ENCODE assay signal across 15 cellular contexts in the genomic region with DNA sequence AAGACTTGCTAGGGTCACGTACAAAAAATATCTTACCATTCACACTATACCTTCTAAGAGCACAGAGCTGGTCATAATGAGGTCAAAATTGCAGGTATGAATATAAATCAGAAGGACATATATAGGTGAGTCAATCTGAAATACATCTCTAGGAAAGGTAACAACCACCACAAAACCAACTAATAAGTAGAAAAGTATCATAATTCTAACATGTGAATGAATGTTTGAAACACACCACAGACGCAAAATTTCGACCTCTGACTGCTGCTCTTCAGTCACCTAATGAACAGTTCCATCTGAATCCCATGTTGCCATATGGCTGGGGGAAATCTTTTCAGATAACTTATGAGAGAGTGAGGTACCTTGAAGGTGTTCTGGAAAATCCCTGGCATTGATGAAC. TPM values are rescaled to one million over a fixed set of nuclear protein-coding genes. Genes with fewer than 3 reads are reported as not detected.
DNase-seq lines count a peak whose midpoint lies in the region; ATAC-seq and TF ChIP-seq lines count a peak whose summit lies in the region.
"Had no signal": no experiment of that assay in that cellular context is flagged by ENCODE, and none has a peak within 500 bp of the region (broad histone marks: within the 10 kb centered on the region; RNA-seq: fewer than 3 reads in every experiment).

No MANE protein-coding gene starts in this region.

- H2BK12ac ChIP-seq in H9 (ENCODE audit: insufficient read length, low read depth, low read length): no peak overlapping the region

- no peaks in the 10 kb centered on the region for H3K9me3 Mint-ChIP-seq in activated CD8-positive, alpha-beta memory T cell treated with anti-CD3 and anti-CD28 coated beads, Interleukin-2, amount 10 ng/mL, durations not matched to agents 7 days and 5 days (ENCODE audit: low read depth)
- no peaks in the 10 kb centered on the region for H3K9me3 Mint-ChIP-seq in stimulated activated memory B cell treated with anti-CD40 and anti-IgM and Interleukin-4, amounts not matched to agents 10 μg/mL and 1 μg/mL and 100 μg/mL, for 72 hours
- H3K9me3 Mint-ChIP-seq in H9: no peaks in the 10 kb centered on the region

- H3K4ac ChIP-seq in H9 (ENCODE audit: low read depth, low read length): no peak overlapping the region

- no peak overlapping the region for H3K14ac ChIP-seq in H9 (ENCODE audit: insufficient read depth, low read length)

- peak; percentile 45 for ATAC-seq in activated CD8-positive, alpha-beta memory T cell treated with anti-CD3 and anti-CD28 coated beads, Interleukin-2, amount 10 ng/mL, durations not matched to agents 7 days and 5 days
- ATAC-seq in GM21786 (IDR thresholded peaks at IDR 0.05; ENCODE audit: unreplicated experiment) (peak; percentile 19), HG03565 (IDR thresholded peaks at IDR 0.05; ENCODE audit: unreplicated experiment) (peak; percentile 35)
- ATAC-seq in stimulated activated memory B cell treated with anti-CD40 and anti-IgM and Interleukin-4, amounts not matched to agents 10 μg/mL and 1 μg/mL and 100 μg/mL, for 72 hours: no peak

- peak overlapping the region; percentile 70 for H3K27ac Mint-ChIP-seq in activated CD8-positive, alpha-beta memory T cell treated with anti-CD3 and anti-CD28 coated beads, Interleukin-2, amount 10 ng/mL, durations not matched to agents 7 days and 5 days
- peak overlapping the region; percentile 93 for H3K27ac Mint-ChIP-seq in stimulated activated memory B cell treated with anti-CD40 and anti-IgM and Interleukin-4, amounts not matched to agents 10 μg/mL and 1 μg/mL and 100 μg/mL, for 72 hours
- H3K27ac Mint-ChIP-seq in H9: no peak overlapping the region

- H3K23me2 ChIP-seq in H9 (ENCODE audit: insufficient read length, low read depth, low read length, poor library complexity, severe bottlenecking): no peaks in the 10 kb centered on the region

- H2AFZ ChIP-seq in H9 (ENCODE audit: low read length): no peak overlapping the region

- DNase-seq in activated CD8-positive, alpha-beta memory T cell treated with anti-CD3 and anti-CD28 coated beads, Interleukin-2, amount 10 ng/mL, durations not matched to agents 7 days and 5 days: no peak
- no peak for DNase-seq in activated CD8-positive, alpha-beta memory T cell treated with anti-CD3 and anti-CD28 coated beads, Interleukin-2, amount 50 U/mL, for 48 hours
- DNase-seq in NCI-H187 (lab: John Stamatoyannopoulos, UW) (no peak), dermis blood vessel endothelial cell (no peak), H9 (no peak)
- DNase-seq: ACHN; hippocampal formation; IMR-90; NCI-H1694; stimulated activated CD4-positive, alpha-beta T cell treated with anti-CD3 and anti-CD28 coated beads, Interleukin-2, amount 100 ng/mL, for 48 hours; SW 1271 had no signal

- no peak overlapping the region for H2BK20ac ChIP-seq in H9 (ENCODE audit: low read depth, low read length, poor library complexity, severe bottlenecking)

- no peak overlapping the region for H3K27ac ChIP-seq in H9 (ENCODE audit: insufficient read length, low read depth, low read length)
- H3K27ac ChIP-seq: epithelial cell of prostate had no signal

- no peak overlapping the region for H3K56ac ChIP-seq in H9 (ENCODE audit: insufficient read length, low read depth, low read length)

- no peak overlapping the region for H3T11ph ChIP-seq in H9 (ENCODE audit: low read length)

- no CpG with 5 or more reads among the region's 3 CpGs for WGBS in H9 (ENCODE audit: extremely low coverage, insufficient read length, low lambda C conversion rate)

- H2BK15ac ChIP-seq in H9 (ENCODE audit: low read depth, low read length): no peak overlapping the region

- no peak overlapping the region for H3K23ac ChIP-seq in H9 (ENCODE audit: insufficient read length, low read depth, low read length)

- peaks cover 57% of the 10 kb centered on the region for H3K36me3 Mint-ChIP-seq in activated CD8-positive, alpha-beta memory T cell treated with anti-CD3 and anti-CD28 coated beads, Interleukin-2, amount 10 ng/mL, durations not matched to agents 7 days and 5 days
- H3K36me3 Mint-ChIP-seq in stimulated activated memory B cell treated with anti-CD40 and anti-IgM and Interleukin-4, amounts not matched to agents 10 μg/mL and 1 μg/mL and 100 μg/mL, for 72 hours: peaks cover 54% of the 10 kb centered on the region
- no peaks in the 10 kb centered on the region for H3K36me3 Mint-ChIP-seq in H9 (ENCODE audit: insufficient read depth in 1 of 3, low read depth in 3 of 3)

- CTCF ChIA-PET in activated CD8-positive, alpha-beta memory T cell treated with anti-CD3 and anti-CD28 coated beads, Interleukin-2, amount 10 ng/mL, durations not matched to agents 7 days and 5 days (lab: Charles Lee): no interaction called here

- H4K91ac ChIP-seq in H9 (ENCODE audit: insufficient read length, low read depth, low read length): no peak overlapping the region

- no peaks in the 10 kb centered on the region for H3K27me3 ChIP-seq in H9 (ENCODE audit: insufficient read depth, low read length)

- H3K27me3 Mint-ChIP-seq in activated CD8-positive, alpha-beta memory T cell treated with anti-CD3 and anti-CD28 coated beads, Interleukin-2, amount 10 ng/mL, durations not matched to agents 7 days and 5 days: no peaks in the 10 kb centered on the region
- no peaks in the 10 kb centered on the region for H3K27me3 Mint-ChIP-seq in stimulated activated memory B cell treated with anti-CD40 and anti-IgM and Interleukin-4, amounts not matched to agents 10 μg/mL and 1 μg/mL and 100 μg/mL, for 72 hours
- H3K27me3 Mint-ChIP-seq in H9 (ENCODE audit: low read depth): no peaks in the 10 kb centered on the region

- H4K5ac ChIP-seq in H9 (ENCODE audit: insufficient read length, low read depth, low read length): no peak overlapping the region

- H2BK5ac ChIP-seq in H9 (ENCODE audit: insufficient read length, low read length): no peak overlapping the region

- H3K4me3 Mint-ChIP-seq in activated CD8-positive, alpha-beta memory T cell treated with anti-CD3 and anti-CD28 coated beads, Interleukin-2, amount 10 ng/mL, durations not matched to agents 7 days and 5 days: no peak overlapping the region
- no peak overlapping the region for H3K4me3 Mint-ChIP-seq in stimulated activated memory B cell treated with anti-CD40 and anti-IgM and Interleukin-4, amounts not matched to agents 10 μg/mL and 1 μg/mL and 100 μg/mL, for 72 hours
- no peak overlapping the region for H3K4me3 Mint-ChIP-seq in H9

- H3K4me2 ChIP-seq in H9 (ENCODE audit: insufficient read depth, insufficient read length, low read length): no peak overlapping the region

- H3K4me1 ChIP-seq in H9 (ENCODE audit: insufficient read depth, low read length): no peaks in the 10 kb centered on the region; the same call in 1 of the 2 replicates

- no peak for TF ChIP-seq CTCF in H9 (conservative IDR thresholded peaks at IDR 0.05)

- no peaks in the 10 kb centered on the region for H3K79me1 ChIP-seq in H9 (ENCODE audit: insufficient read depth, low read depth, low read length, poor library complexity, severe bottlenecking)

- H3K9ac ChIP-seq in H9 (ENCODE audit: extremely low read depth, insufficient read length, low read length): no peak overlapping the region

- no peaks in the 10 kb centered on the region for H3K79me2 ChIP-seq in H9 (ENCODE audit: insufficient read depth, low read length)

- H2AK5ac ChIP-seq in H9 (ENCODE audit: insufficient read length, low read length): no peak overlapping the region

- H2BK120ac ChIP-seq in H9 (ENCODE audit: low read depth, low read length, poor library complexity, severe bottlenecking): no peak overlapping the region

- no peak overlapping the region for H4K8ac ChIP-seq in H9 (replicated peaks; ENCODE audit: insufficient read length, low read depth, low read length)

- H3K4me1 Mint-ChIP-seq in activated CD8-positive, alpha-beta memory T cell treated with anti-CD3 and anti-CD28 coated beads, Interleukin-2, amount 10 ng/mL, durations not matched to agents 7 days and 5 days: peaks cover 24% of the 10 kb centered on the region
- H3K4me1 Mint-ChIP-seq in stimulated activated memory B cell treated with anti-CD40 and anti-IgM and Interleukin-4, amounts not matched to agents 10 μg/mL and 1 μg/mL and 100 μg/mL, for 72 hours: peaks cover 50% of the 10 kb centered on the region
- H3K4me1 Mint-ChIP-seq in H9: peaks cover 5 to 6% of the 10 kb centered on the region in 2 experiments

- H4K20me1 ChIP-seq in H9 (ENCODE audit: control insufficient read depth, insufficient read depth, insufficient read length): no peaks in the 10 kb centered on the region

- H3K18ac ChIP-seq in H9 (ENCODE audit: insufficient read length, low read depth, low read length): no peak overlapping the region

- H3K9me3 ChIP-seq in H9 (ENCODE audit: control insufficient read depth, low read depth, low read length): no peaks in the 10 kb centered on the region

RNA-seq across cellular contexts. Expression of gene STAP1, which starts 22.1 kb away (rescaled TPM):
- total RNA-seq in activated CD8-positive, alpha-beta memory T cell treated with anti-CD3 and anti-CD28 coated beads, Interleukin-2, amount 10 ng/mL, durations not matched to agents 7 days and 5 days: 10 to 100 TPM; 29.1 to 32.4 TPM
- total RNA-seq in dermis blood vessel endothelial cell (not detected in 2 replicates), H9 (2021) (not detected in 2 replicates)
- total RNA-seq: IMR-90 had no signal

RNA-seq across cellular contexts. Expression of gene CENPC, which starts 35.3 kb away (rescaled TPM):
- 10 to 100 TPM; 37.4 to 46.5 TPM for total RNA-seq in activated CD8-positive, alpha-beta memory T cell treated with anti-CD3 and anti-CD28 coated beads, Interleukin-2, amount 10 ng/mL, durations not matched to agents 7 days and 5 days
- total RNA-seq in dermis blood vessel endothelial cell (18.2 and 19.7 TPM in 2 replicates), H9 (2021) (18.2 and 18.8 TPM in 2 replicates)

Comparison
In these comparisons a context has a peak if more than half of its experiments do, and no peak if none do; other contexts are left out.
1. H3K27ac Mint-ChIP-seq: peak in activated CD8-positive, alpha-beta memory T cell treated with anti-CD3 and anti-CD28 coated beads, Interleukin-2, amount 10 ng/mL, durations not matched to agents 7 days and 5 days (single experiment) and stimulated activated memory B cell treated with anti-CD40 and anti-IgM and Interleukin-4, amounts not matched to agents 10 μg/mL and 1 μg/mL and 100 μg/mL, for 72 hours (single experiment); none in H9 (0 of 3).
2. RNA of gene STAP1, which starts 22.1 kb away (total RNA-seq): 29.1 to 32.4 TPM in activated CD8-positive, alpha-beta memory T cell treated with anti-CD3 and anti-CD28 coated beads, Interleukin-2, amount 10 ng/mL, durations not matched to agents 7 days and 5 days; not detected in dermis blood vessel endothelial cell and not detected in H9; every median in the first group is over 10 times any median in the second.